Comparison of ENCODE assay signal across 13 cellular contexts in genomic region chr7:2754086-2754485, GRCh38.
"Had no signal": no experiment of that assay in that cellular context is flagged by ENCODE, and none has a peak within 500 bp of the region (broad histone marks: within the 10 kb centered on the region; RNA-seq: fewer than 3 reads in every experiment).

No MANE protein-coding gene starts in this region.

- H3K36me3 ChIP-seq: gastroesophageal sphincter, pancreas, tibial nerve had no signal

- H3K27ac ChIP-seq: gastroesophageal sphincter, pancreas, skin epidermis, VCaP had no signal

- H3K4me3 ChIP-seq: gastroesophageal sphincter, pancreas, skin epidermis, tibial nerve had no signal

- H3K36me3 Mint-ChIP-seq: stimulated activated effector memory CD8-positive, alpha-beta T cell treated with anti-CD3 and anti-CD28 coated beads, Interleukin-12 subunit alpha, Interleukin-12 subunit beta, amount 100 ng/mL, for 72 hours had no signal

- DNase-seq: activated CD4-positive, alpha-beta T cell treated with anti-CD3 and anti-CD28 coated beads, Interleukin-2, amount 10 ng/mL, durations not matched to agents 24 days and 14 days; activated naive CD4-positive, alpha-beta T cell treated with Interleukin-2 at 50 U/mL for 16 hours; effector CD4-positive, alpha-beta T cell; kidney; left ventricle myocardium superior; pancreas had no signal

- H3K4me3 Mint-ChIP-seq: activated CD4-positive, alpha-beta T cell treated with anti-CD3 and anti-CD28 coated beads, Interleukin-2, amount 10 ng/mL, durations not matched to agents 24 days and 14 days; neural crest cell; stimulated activated effector memory CD8-positive, alpha-beta T cell treated with anti-CD3 and anti-CD28 coated beads, Interleukin-12 subunit alpha, Interleukin-12 subunit beta, amount 100 ng/mL, for 72 hours; T-helper 2 cell treated with Interferon-gamma antibody and Interleukin-4, amounts not matched to agents 5 μg/mL and 100 μg/mL, for 36 hours had no signal

- H3K9me3 ChIP-seq: gastroesophageal sphincter, pancreas, tibial nerve had no signal

- H3K27me3 Mint-ChIP-seq: activated CD4-positive, alpha-beta T cell treated with anti-CD3 and anti-CD28 coated beads, Interleukin-2, amount 10 ng/mL, durations not matched to agents 24 days and 14 days had no signal

- H3K27me3 ChIP-seq: gastroesophageal sphincter, pancreas, tibial nerve had no signal

- ATAC-seq: gastroesophageal sphincter; left ventricle myocardium superior; pancreas; stimulated activated effector memory CD8-positive, alpha-beta T cell treated with anti-CD3 and anti-CD28 coated beads, Interleukin-12 subunit alpha, Interleukin-12 subunit beta, amount 100 ng/mL, for 72 hours had no signal

- H3K9me3 Mint-ChIP-seq: activated CD4-positive, alpha-beta T cell treated with anti-CD3 and anti-CD28 coated beads, Interleukin-2, amount 10 ng/mL, durations not matched to agents 24 days and 14 days; neural crest cell; stimulated activated effector memory CD8-positive, alpha-beta T cell treated with anti-CD3 and anti-CD28 coated beads, Interleukin-12 subunit alpha, Interleukin-12 subunit beta, amount 100 ng/mL, for 72 hours; T-helper 2 cell treated with Interferon-gamma antibody and Interleukin-4, amounts not matched to agents 5 μg/mL and 100 μg/mL, for 36 hours had no signal

- H3K27ac Mint-ChIP-seq: activated CD4-positive, alpha-beta T cell treated with anti-CD3 and anti-CD28 coated beads, Interleukin-2, amount 10 ng/mL, durations not matched to agents 24 days and 14 days; stimulated activated effector memory CD8-positive, alpha-beta T cell treated with anti-CD3 and anti-CD28 coated beads, Interleukin-12 subunit alpha, Interleukin-12 subunit beta, amount 100 ng/mL, for 72 hours; T-helper 2 cell treated with Interferon-gamma antibody and Interleukin-4, amounts not matched to agents 5 μg/mL and 100 μg/mL, for 36 hours had no signal
